In the genomic region with DNA sequence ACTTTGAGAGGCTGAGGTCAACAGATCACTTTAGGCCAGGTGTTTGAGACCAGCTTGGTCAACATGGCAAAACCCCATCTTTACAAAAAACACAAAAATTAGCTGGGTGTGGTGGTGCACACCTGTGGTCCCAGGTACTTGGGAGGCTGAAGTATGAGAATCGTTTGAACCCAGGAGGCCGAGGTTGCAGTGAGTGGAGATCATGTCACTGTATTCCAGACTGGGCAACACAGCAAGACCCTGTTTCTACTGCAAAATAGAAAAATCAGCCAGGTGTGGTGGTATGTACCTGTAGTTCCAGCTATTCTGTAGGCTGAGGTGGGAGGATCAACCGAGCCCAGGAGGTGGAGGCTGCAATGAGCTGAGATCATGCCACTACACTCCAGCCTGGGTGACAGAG, we compare ENCODE assay signal across 2 cellular contexts.
TF ChIP-seq lines count a peak whose summit lies in the region.

No MANE protein-coding gene starts in this region.

TF ChIP-seq in HepG2, 621 proteins besides CTCF, POLR2A, EP300 and RAD21:
- TF ChIP-seq REL (CRISPR knock-in tag; conservative IDR thresholded peaks at IDR 0.05) (no peak), ZNF121 (CRISPR knock-in tag; IDR thresholded peaks at IDR 0.05) (peak; percentile 67)
TF ChIP-seq in HepG2: peak in this region for 1.

TF ChIP-seq in WTC11, 78 proteins besides CTCF, POLR2A, EP300 and RAD21:
- TF ChIP-seq, protein P1, sequence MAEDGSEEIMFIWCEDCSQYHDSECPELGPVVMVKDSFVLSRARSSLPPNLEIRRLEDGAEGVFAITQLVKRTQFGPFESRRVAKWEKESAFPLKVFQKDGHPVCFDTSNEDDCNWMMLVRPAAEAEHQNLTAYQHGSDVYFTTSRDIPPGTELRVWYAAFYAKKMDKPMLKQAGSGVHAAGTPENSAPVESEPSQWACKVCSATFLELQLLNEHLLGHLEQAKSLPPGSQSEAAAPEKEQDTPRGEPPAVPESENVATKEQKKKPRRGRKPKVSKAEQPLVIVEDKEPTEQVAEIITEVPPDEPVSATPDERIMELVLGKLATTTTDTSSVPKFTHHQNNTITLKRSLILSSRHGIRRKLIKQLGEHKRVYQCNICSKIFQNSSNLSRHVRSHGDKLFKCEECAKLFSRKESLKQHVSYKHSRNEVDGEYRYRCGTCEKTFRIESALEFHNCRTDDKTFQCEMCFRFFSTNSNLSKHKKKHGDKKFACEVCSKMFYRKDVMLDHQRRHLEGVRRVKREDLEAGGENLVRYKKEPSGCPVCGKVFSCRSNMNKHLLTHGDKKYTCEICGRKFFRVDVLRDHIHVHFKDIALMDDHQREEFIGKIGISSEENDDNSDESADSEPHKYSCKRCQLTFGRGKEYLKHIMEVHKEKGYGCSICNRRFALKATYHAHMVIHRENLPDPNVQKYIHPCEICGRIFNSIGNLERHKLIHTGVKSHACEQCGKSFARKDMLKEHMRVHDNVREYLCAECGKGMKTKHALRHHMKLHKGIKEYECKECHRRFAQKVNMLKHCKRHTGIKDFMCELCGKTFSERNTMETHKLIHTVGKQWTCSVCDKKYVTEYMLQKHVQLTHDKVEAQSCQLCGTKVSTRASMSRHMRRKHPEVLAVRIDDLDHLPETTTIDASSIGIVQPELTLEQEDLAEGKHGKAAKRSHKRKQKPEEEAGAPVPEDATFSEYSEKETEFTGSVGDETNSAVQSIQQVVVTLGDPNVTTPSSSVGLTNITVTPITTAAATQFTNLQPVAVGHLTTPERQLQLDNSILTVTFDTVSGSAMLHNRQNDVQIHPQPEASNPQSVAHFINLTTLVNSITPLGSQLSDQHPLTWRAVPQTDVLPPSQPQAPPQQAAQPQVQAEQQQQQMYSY (CRISPR knock-in tag; IDR thresholded peaks at IDR 0.05) = no peak
- TF ChIP-seq PRRX2 (CRISPR knock-in tag; IDR thresholded peaks at IDR 0.05) (no peak), ZNF121 (CRISPR knock-in tag; IDR thresholded peaks at IDR 0.05) (peak; percentile 71; the same call in 1 of the 2 replicates), ZNF219 (CRISPR knock-in tag; IDR thresholded peaks at IDR 0.05; ENCODE audit: borderline replicate concordance) (no peak), GRHL2 (CRISPR knock-in tag; IDR thresholded peaks at IDR 0.05; ENCODE audit: insufficient replicate concordance, severe bottlenecking) (no peak)
